1 cellular context compared by ENCODE assay signal in genomic region chr17:59786536-59787319, GRCh38.
A peak's percentile ranks its signal among the peaks of the same experiment; 100 is the strongest.
TF ChIP-seq lines count a peak whose summit lies in the region.

No MANE protein-coding gene starts in this region.

TF ChIP-seq in SK-N-SH, 30 proteins besides CTCF, POLR2A, EP300 and RAD21 (continued from another document):
- TF ChIP-seq MXI1 (IDR thresholded peaks at IDR 0.05; ENCODE audit: low read depth, low read length) (peak; percentile 64; the same call in 1 of the 2 replicates), FOSL2 (IDR thresholded peaks at IDR 0.05; ENCODE audit: borderline replicate concordance, low read depth) (peak; percentile 100), TCF12 (IDR thresholded peaks at IDR 0.05) (peak; percentile 99), TEAD4 (IDR thresholded peaks at IDR 0.05; ENCODE audit: borderline replicate concordance, insufficient read depth) (peak; percentile 99), NFIC (IDR thresholded peaks at IDR 0.05; ENCODE audit: borderline replicate concordance) (peak; percentile 92), EZH2phosphoT487 (IDR thresholded peaks at IDR 0.05; ENCODE audit: borderline replicate concordance, low read depth) (no peak), TAF1 (IDR thresholded peaks at IDR 0.05; ENCODE audit: borderline replicate concordance, low read depth, low read length) (peak; percentile 77), ZBTB33 (IDR thresholded peaks at IDR 0.05; ENCODE audit: borderline replicate concordance, low read depth) (peak; percentile 93), SIN3A (IDR thresholded peaks at IDR 0.05; ENCODE audit: borderline replicate concordance, low read depth, low read length) (peak; percentile 84), ELF1 (IDR thresholded peaks at IDR 0.05) (peak; percentile 56; the same call in 1 of the 2 replicates), MAX (IDR thresholded peaks at IDR 0.05; ENCODE audit: low read depth) (peak; percentile 96), USF2 (IDR thresholded peaks at IDR 0.05; ENCODE audit: borderline replicate concordance, low read depth, low read length) (peak; percentile 74; the same call in 1 of the 2 replicates), GATA2 (CRISPR knock-in tag; IDR thresholded peaks at IDR 0.05) (no peak), CHD2 (IDR thresholded peaks at IDR 0.05; ENCODE audit: low read length, partially characterized antibody) (peak; percentile 58)
